ENCODE assay signal across 1 cellular context in the genomic region with DNA sequence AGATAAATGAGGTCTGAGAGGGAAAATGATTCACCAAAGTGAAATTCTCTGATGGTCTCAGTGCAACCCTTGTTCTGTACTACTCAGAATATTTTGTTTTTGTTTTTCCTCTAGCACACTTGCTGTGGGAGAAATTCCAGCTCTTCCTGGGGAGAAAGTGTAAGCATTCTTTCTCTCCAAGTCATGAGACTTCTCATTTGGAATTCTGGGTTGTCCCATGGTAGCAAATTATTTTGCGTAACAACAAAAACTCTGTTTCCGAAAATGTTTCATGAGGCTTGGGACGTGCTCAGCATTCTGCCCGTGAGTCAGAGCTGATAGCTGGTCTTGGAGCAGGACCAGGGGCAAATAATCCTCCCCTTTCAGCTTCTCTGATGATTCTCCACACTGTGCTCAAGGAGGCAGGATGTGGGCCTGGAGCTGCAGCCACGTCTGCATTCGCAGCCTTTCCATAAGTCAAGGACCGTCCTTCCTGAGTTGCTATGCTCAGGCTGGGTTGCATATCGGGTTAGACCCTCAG.
TF ChIP-seq lines count a peak whose summit lies in the region.

No MANE protein-coding gene starts in this region.

TF ChIP-seq in WTC11, 78 proteins besides CTCF, POLR2A, EP300 and RAD21 (continued from another document):
- no peak for TF ChIP-seq ZBTB43 (CRISPR knock-in tag; IDR thresholded peaks at IDR 0.05)
- TF ChIP-seq SP1 (CRISPR knock-in tag; conservative IDR thresholded peaks at IDR 0.05), result no peak
- no peak for TF ChIP-seq RELA (CRISPR knock-in tag; IDR thresholded peaks at IDR 0.05; ENCODE audit: borderline replicate concordance)
- no peak for TF ChIP-seq ZNF121 (CRISPR knock-in tag; IDR thresholded peaks at IDR 0.05)
- TF ChIP-seq EMX1 (CRISPR knock-in tag; IDR thresholded peaks at IDR 0.05), result no peak
- TF ChIP-seq, protein P1, sequence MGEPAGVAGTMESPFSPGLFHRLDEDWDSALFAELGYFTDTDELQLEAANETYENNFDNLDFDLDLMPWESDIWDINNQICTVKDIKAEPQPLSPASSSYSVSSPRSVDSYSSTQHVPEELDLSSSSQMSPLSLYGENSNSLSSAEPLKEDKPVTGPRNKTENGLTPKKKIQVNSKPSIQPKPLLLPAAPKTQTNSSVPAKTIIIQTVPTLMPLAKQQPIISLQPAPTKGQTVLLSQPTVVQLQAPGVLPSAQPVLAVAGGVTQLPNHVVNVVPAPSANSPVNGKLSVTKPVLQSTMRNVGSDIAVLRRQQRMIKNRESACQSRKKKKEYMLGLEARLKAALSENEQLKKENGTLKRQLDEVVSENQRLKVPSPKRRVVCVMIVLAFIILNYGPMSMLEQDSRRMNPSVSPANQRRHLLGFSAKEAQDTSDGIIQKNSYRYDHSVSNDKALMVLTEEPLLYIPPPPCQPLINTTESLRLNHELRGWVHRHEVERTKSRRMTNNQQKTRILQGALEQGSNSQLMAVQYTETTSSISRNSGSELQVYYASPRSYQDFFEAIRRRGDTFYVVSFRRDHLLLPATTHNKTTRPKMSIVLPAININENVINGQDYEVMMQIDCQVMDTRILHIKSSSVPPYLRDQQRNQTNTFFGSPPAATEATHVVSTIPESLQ (CRISPR knock-in tag; IDR thresholded peaks at IDR 0.05), result no peak
